Comparison of ENCODE assay signal across 30 cellular contexts in genomic region chr6:70844301-70844700, GRCh38.
"Had no signal": no experiment of that assay in that cellular context is flagged by ENCODE, and none has a peak within 500 bp of the region (broad histone marks: within the 10 kb centered on the region; RNA-seq: fewer than 3 reads in every experiment).

No MANE protein-coding gene starts in this region.

- H3K9me3 ChIP-seq: lower lobe of right lung, neutrophil, psoas muscle, right atrium auricular region, stomach, testis, thyroid gland, transverse colon, upper lobe of left lung, vagina had no signal

- FAIRE-seq: keratinocyte had no signal

- H3K4me2 ChIP-seq: neural progenitor cell had no signal

- ATAC-seq: left cardiac atrium; lower lobe of right lung; natural killer cell; psoas muscle; sciatic nerve; stimulated activated naive B cell treated with anti-CD40 and anti-IgM and Interleukin-4, amounts not matched to agents 10 μg/mL and 1 μg/mL and 100 μg/mL, for 72 hours; stimulated activated naive CD8-positive, alpha-beta T cell treated with anti-CD3 and anti-CD28 coated beads, Interleukin-15, Interleukin-2, amounts not matched to agents 100 U/mL and 50 U/mL, for 24 hours had no signal

- H3K4me1 ChIP-seq: lower lobe of right lung, parathyroid adenoma, right atrium auricular region, stomach, testis, thyroid gland, transverse colon, vagina had no signal

- DNase-seq: hippocampal formation; kidney glomerular epithelial cell; left cardiac atrium; lower lobe of right lung; mammary epithelial cell; mesenchymal stem cell; naive B cell; natural killer cell; nephron progenitor cell; occipital lobe; psoas muscle; stimulated activated CD4-positive, alpha-beta T cell treated with anti-CD3 and anti-CD28 coated beads, Interleukin-12 subunit alpha, Interleukin-12 subunit beta, amount 100 ng/mL, for 4 hours; stimulated activated CD4-positive, alpha-beta T cell treated with anti-CD3 and anti-CD28 coated beads, Interleukin-15, amount 100 ng/mL, for 24 hours; stimulated activated CD4-positive, alpha-beta T cell treated with anti-CD3 and anti-CD28 coated beads, Interleukin-2, amount 100 ng/mL, for 24 hours; stimulated activated CD4-positive, alpha-beta T cell treated with anti-CD3 and anti-CD28 coated beads, Interleukin-4, amount 100 ng/mL, for 1 hour; stimulated activated naive B cell treated with anti-CD40 and anti-IgM and Interleukin-4, amounts not matched to agents 10 μg/mL and 1 μg/mL and 100 μg/mL, for 72 hours; stimulated activated naive CD8-positive, alpha-beta T cell treated with anti-CD3 and anti-CD28 coated beads, Interleukin-15, Interleukin-2, amounts not matched to agents 100 U/mL and 50 U/mL, for 24 hours; stomach; testis; thyroid gland; transverse colon; upper lobe of left lung had no signal

- H3K36me3 ChIP-seq: lower lobe of right lung, neural progenitor cell, right atrium auricular region, thyroid gland, transverse colon, vagina had no signal

- H3K27me3 ChIP-seq: neural progenitor cell, neutrophil, right atrium auricular region, stomach, testis, thyroid gland, transverse colon, upper lobe of left lung, vagina had no signal

- H2AFZ ChIP-seq: neural progenitor cell, parathyroid adenoma had no signal

- H3K9ac ChIP-seq: neural progenitor cell, parathyroid adenoma had no signal

- H3K27ac ChIP-seq: lower lobe of right lung, neural progenitor cell, neutrophil, parathyroid adenoma, psoas muscle, right atrium auricular region, skin epidermis, stomach, testis, thyroid gland, transverse colon, upper lobe of left lung, vagina had no signal

- H3K79me2 ChIP-seq: parathyroid adenoma had no signal

- H3K4me3 ChIP-seq: lower lobe of right lung, neural progenitor cell, psoas muscle, right atrium auricular region, skin epidermis, stomach, testis, thyroid gland, transverse colon, upper lobe of left lung, vagina had no signal
